3 cellular contexts compared by ENCODE assay signal in the genomic region with DNA sequence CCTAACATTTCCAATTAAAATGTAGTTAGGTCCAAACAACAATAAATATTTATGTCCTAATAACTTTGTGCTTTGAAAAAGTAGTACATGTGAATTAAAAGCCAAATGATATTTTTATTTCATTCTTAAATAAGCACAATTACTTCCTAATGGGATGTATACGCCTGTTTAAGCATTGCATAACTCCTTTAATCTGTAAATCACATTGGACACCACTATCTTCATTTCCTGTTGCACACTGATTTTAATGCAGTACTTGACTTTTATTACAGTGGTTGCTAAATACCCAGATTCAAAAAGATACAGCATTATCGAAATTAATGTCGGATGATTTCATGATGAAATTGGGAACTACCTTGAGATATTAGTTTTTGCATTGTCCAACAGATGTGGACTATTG.
"Had no signal": no experiment of that assay in that cellular context is flagged by ENCODE, and none has a peak within 500 bp of the region (broad histone marks: within the 10 kb centered on the region; RNA-seq: fewer than 3 reads in every experiment).

No MANE protein-coding gene starts in this region.

- DNase-seq: GDM1, GF-D8 had no signal

- H3K4me3 ChIP-seq: GM12878 had no signal
